In genomic region chr6:6024220-6024619, GRCh38 we compare ENCODE assay signal across 8 cellular contexts.
"Had no signal": no experiment of that assay in that cellular context is flagged by ENCODE, and none has a peak within 500 bp of the region (broad histone marks: within the 10 kb centered on the region; RNA-seq: fewer than 3 reads in every experiment).

No MANE protein-coding gene starts in this region.

- ATAC-seq: GM12878 had no signal

- H3K4me3 ChIP-seq: GM12878 had no signal

- FAIRE-seq: G401.6, GM12878, GM12891, GM12892, GM18507, GM19239 had no signal

- DNase-seq: GDM1, GF-D8 had no signal
